Comparison of ENCODE assay signal across 11 cellular contexts in the genomic region with DNA sequence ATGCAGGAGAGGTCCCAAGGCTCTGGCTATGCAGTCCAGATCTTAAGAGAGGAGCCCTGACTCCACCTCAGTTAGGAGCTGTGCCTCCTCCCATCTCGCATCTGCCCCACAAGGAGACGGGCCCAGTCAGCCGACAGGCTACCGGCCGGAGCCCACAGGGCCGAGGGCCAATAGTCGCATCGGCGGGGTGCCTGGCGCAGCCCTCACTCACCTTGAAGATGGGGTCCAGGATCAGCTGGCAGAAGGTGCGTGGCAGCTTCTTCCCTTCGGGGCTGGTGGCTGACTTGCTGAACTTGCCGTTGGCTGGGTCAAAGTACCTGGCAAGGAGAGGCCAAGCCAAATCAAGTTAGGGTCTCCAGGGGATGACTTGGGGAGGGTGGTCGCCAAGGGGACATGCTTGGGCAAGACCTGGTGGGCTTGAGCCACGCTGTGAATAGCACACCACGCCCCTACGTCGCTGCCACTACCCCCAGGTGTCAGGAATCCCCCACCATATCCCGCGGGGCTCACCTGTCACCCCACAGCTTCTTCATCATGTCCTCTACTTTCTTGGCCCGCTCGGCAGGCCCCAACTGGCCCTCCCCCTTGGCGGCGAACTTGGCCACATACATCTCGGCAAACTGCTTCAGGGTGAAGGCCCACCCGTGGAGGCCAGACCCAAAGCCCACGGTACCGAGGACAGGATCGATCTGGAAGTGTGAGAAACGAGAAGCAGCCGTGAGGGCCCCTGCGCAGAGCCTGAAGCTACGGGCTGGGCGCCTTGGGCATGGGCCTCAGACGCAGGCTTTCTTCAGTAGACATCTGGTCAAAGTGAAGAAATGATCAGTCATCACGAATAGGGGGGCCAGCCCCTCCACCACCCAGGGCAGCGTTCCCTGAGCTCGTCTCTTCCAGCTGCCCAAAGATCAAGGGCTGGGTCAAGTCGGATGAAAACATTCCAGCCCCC. TPM values are rescaled to one million over a fixed set of nuclear protein-coding genes. Genes with fewer than 3 reads are reported as not detected.
DNase-seq lines count a peak whose midpoint lies in the region; ATAC-seq and TF ChIP-seq lines count a peak whose summit lies in the region.
"Had no signal": no experiment of that assay in that cellular context is flagged by ENCODE, and none has a peak within 500 bp of the region (broad histone marks: within the 10 kb centered on the region; RNA-seq: fewer than 3 reads in every experiment).

No MANE protein-coding gene starts in this region.

- peak overlapping the region in 5 of 8 donors; percentile 21 to 92 (median 29) for H3K27ac Mint-ChIP-seq in CD8-positive, alpha-beta memory T cell
- H3K27ac Mint-ChIP-seq in MCF 10A (ENCODE audit: low read depth, unreplicated experiment) = peak overlapping the region; percentile 90

- H3K4me3 ChIP-seq in CD8-positive, alpha-beta memory T cell (ENCODE audit: low read length) = no peak overlapping the region
- H3K4me3 ChIP-seq in osteoblast (ENCODE audit: insufficient read depth, low read length) (peak overlapping the region; percentile 100), left lung (peak overlapping the region in 1 of 2 donors; percentile 94)

- H3K4me1 Mint-ChIP-seq in CD8-positive, alpha-beta memory T cell = peaks cover 42 to 58% (median 48%) of the 10 kb centered on the region in 3 donors
- peaks cover 29% of the 10 kb centered on the region for H3K4me1 Mint-ChIP-seq in MCF 10A (ENCODE audit: insufficient read depth, unreplicated experiment)

- BruUV-seq in MCF 10A (replicated peaks; lab: Mats Ljungman, UMichigan) = no TSS peak

- H3K27ac ChIP-seq in CD8-positive, alpha-beta memory T cell (ENCODE audit: low read depth, low read length) = no peak overlapping the region
- H3K27ac ChIP-seq in osteoblast (ENCODE audit: low read depth, low read length) (peak overlapping the region; percentile 98), left lung (no peak overlapping the region)

- H3K9me3 ChIP-seq in CD8-positive, alpha-beta memory T cell (ENCODE audit: low read length) = no peaks in the 10 kb centered on the region
- H3K9me3 ChIP-seq in osteoblast (ENCODE audit: low read depth, low read length) = no peaks in the 10 kb centered on the region
- H3K9me3 ChIP-seq in left lung = no peaks in the 10 kb centered on the region

- H3K27me3 ChIP-seq in CD8-positive, alpha-beta memory T cell (ENCODE audit: insufficient read depth, low read length, poor library complexity, severe bottlenecking) = no peaks in the 10 kb centered on the region
- no peaks in the 10 kb centered on the region for H3K27me3 ChIP-seq in osteoblast (ENCODE audit: insufficient read depth, low read length)
- H3K27me3 ChIP-seq in left lung = no peaks in the 10 kb centered on the region

- peak overlapping the region in 4 of 7 donors; percentile 50 to 98 (median 96) for H3K4me3 Mint-ChIP-seq in CD8-positive, alpha-beta memory T cell
- peak overlapping the region; percentile 12 for H3K4me3 Mint-ChIP-seq in MCF 10A (ENCODE audit: unreplicated experiment)

- CTCF ChIA-PET in CD8-positive, alpha-beta memory T cell (lab: Charles Lee) = interaction anchor here (0.7 kb wide), 2 partner anchors 10 to 220 kb away, joined by 3 read pairs; a partner anchor contains a TSS
- CTCF ChIA-PET in MCF 10A (lab: Yijun Ruan, JAX) = interaction anchor here (0.9 kb wide), 1 partner anchor 157 kb away, joined by 5 read pairs; no protein-coding TSS in a partner anchor

- POLR2A ChIA-PET in CD8-positive, alpha-beta memory T cell (lab: Charles Lee) = interaction anchor here (1.8 kb wide), 1 partner anchor 11 kb away, joined by 10 read pairs; a partner anchor contains a TSS
- POLR2A ChIA-PET in MCF 10A (lab: Yijun Ruan, JAX) = interaction anchor here (1.2 to 8.9 kb wide), 2 partner anchors 11 to 25 kb away, joined by 3 to 245 read pairs; a partner anchor contains a TSS

- H3K36me3 ChIP-seq in CD8-positive, alpha-beta memory T cell (ENCODE audit: insufficient read depth, low read length) = peaks cover 69% of the 10 kb centered on the region
- H3K36me3 ChIP-seq in osteoblast (ENCODE audit: insufficient read depth, low read length) = peaks cover 78% of the 10 kb centered on the region
- H3K36me3 ChIP-seq in left lung = peaks cover 19 to 74% of the 10 kb centered on the region in 2 donors

- peak overlapping the region; percentile 99 for H3K4me2 ChIP-seq in osteoblast (ENCODE audit: insufficient read depth, low read length)

- no peaks in the 10 kb centered on the region for H3K9me3 Mint-ChIP-seq in CD8-positive, alpha-beta memory T cell
- no peaks in the 10 kb centered on the region for H3K9me3 Mint-ChIP-seq in MCF 10A (ENCODE audit: unreplicated experiment)

- H3K79me2 ChIP-seq in osteoblast (ENCODE audit: insufficient read depth, low read length) = peaks cover 80% of the 10 kb centered on the region

- ATAC-seq in left colon (no peak), left lung (no peak), GM21447 (IDR thresholded peaks at IDR 0.05; ENCODE audit: unreplicated experiment) (no peak)
- ATAC-seq: left lobe of liver had no signal

- H3K36me3 Mint-ChIP-seq in CD8-positive, alpha-beta memory T cell = peaks cover 14 to 79% (median 20%) of the 10 kb centered on the region in 3 donors
- H3K36me3 Mint-ChIP-seq in MCF 10A (ENCODE audit: insufficient read depth, unreplicated experiment) = peaks cover 86% of the 10 kb centered on the region

- peaks cover 80% of the 10 kb centered on the region for H4K20me1 ChIP-seq in osteoblast (ENCODE audit: insufficient read depth, low read length)

- peaks cover 35% of the 10 kb centered on the region for H3K4me1 ChIP-seq in CD8-positive, alpha-beta memory T cell (ENCODE audit: insufficient read depth, low read length)
- peaks cover 33% of the 10 kb centered on the region for H3K4me1 ChIP-seq in osteoblast (ENCODE audit: insufficient read depth, low read length)
- peaks cover 12 to 76% of the 10 kb centered on the region in 2 donors for H3K4me1 ChIP-seq in left lung

- intact Hi-C loops in MCF 10A (cut with micrococcal nuclease) = no loop called here
- intact Hi-C loops in left colon (cut with DNase I, micrococcal nuclease) = loop anchor here in 1 of 2 donors (10.0 kb wide), 1 partner anchor 223 kb away; no protein-coding TSS in a partner anchor
- intact Hi-C loops in left lung (cut with DNase I) = no loop called here

- TF ChIP-seq CTCF in MCF 10A (IDR thresholded peaks at IDR 0.05; ENCODE audit: unreplicated experiment) (no peak), osteoblast (IDR thresholded peaks at IDR 0.05; ENCODE audit: extremely low read depth, low read depth, low read length) (no peak), left lung (IDR thresholded peaks at IDR 0.05) (no peak)

- peaks cover 0 to 12% of the 10 kb centered on the region in 2 donors for H3K27me3 Mint-ChIP-seq in CD8-positive, alpha-beta memory T cell
- no peaks in the 10 kb centered on the region for H3K27me3 Mint-ChIP-seq in MCF 10A (ENCODE audit: insufficient read depth, unreplicated experiment)

- DNase-seq in CD8-positive, alpha-beta memory T cell = no peak
- peak; percentile 34 for DNase-seq in NAMALWA (ENCODE audit: low spot score)
- no peak for DNase-seq in MCF 10A (ENCODE audit: unreplicated experiment)
- peak; percentile 81 for DNase-seq in osteoblast (ENCODE audit: insufficient read length, low spot score, missing footprints)
- no peak for DNase-seq in left colon
- no peak for DNase-seq in pons (ENCODE audit: low spot score)
- DNase-seq in left lung = no peak
- DNase-seq: small intestine; stimulated activated naive CD4-positive, alpha-beta T cell had no signal

- H2AFZ ChIP-seq in osteoblast (ENCODE audit: low read length) = no peak overlapping the region

RNA-seq across cellular contexts. Expression of a gene that starts 3.3 kb away (rescaled TPM):
- 1,000 to 10,000 TPM; 3,106 to 3,129 TPM for total RNA-seq in CD8-positive, alpha-beta memory T cell
- 533 TPM for polyA plus RNA-seq in CD8-positive, alpha-beta memory T cell
- 2,296 and 3,126 TPM in 2 replicates for total RNA-seq in MCF 10A (2022)
- total RNA-seq in osteoblast = 2,656 and 2,968 TPM in 2 replicates
- total RNA-seq in left colon = 1,000 to 10,000 TPM; 1,955 to 2,053 TPM
- total RNA-seq in left lung = 1,000 to 10,000 TPM; 1,865 to 2,064 TPM

RNA-seq across cellular contexts. Expression of a gene that starts 11.1 kb away (rescaled TPM):
- 10 to 100 TPM; 42.5 to 44.9 TPM for total RNA-seq in CD8-positive, alpha-beta memory T cell
- polyA plus RNA-seq in CD8-positive, alpha-beta memory T cell = 38.5 TPM
- total RNA-seq in MCF 10A (2022) = 60.9 and 61.2 TPM in 2 replicates
- total RNA-seq in osteoblast = 122 and 131 TPM in 2 replicates
- 10 to 100 TPM; 52.2 to 74.6 TPM for total RNA-seq in left colon
- 10 to 100 TPM; 62.1 to 70.7 TPM for total RNA-seq in left lung

RNA-seq across cellular contexts. Expression of a gene that starts 25.5 kb away (rescaled TPM):
- 10 to 100 TPM; 29.1 to 33.8 TPM for total RNA-seq in CD8-positive, alpha-beta memory T cell
- polyA plus RNA-seq in CD8-positive, alpha-beta memory T cell = 6.3 TPM
- total RNA-seq in MCF 10A (2022) (15.1 and 31.4 TPM in 2 replicates), osteoblast (14.7 and 21.4 TPM in 2 replicates), left colon (10 to 100 TPM; 25.1 to 27.7 TPM), left lung (10 to 100 TPM; 24.3 to 26.9 TPM)

RNA-seq across cellular contexts. Expression of a gene that starts 49.1 kb away (rescaled TPM):
- total RNA-seq in CD8-positive, alpha-beta memory T cell = not detected
- polyA plus RNA-seq in CD8-positive, alpha-beta memory T cell = not detected
- total RNA-seq in MCF 10A (2022) = not detected in 2 replicates
- total RNA-seq in osteoblast = not detected in 2 replicates
- not detected for total RNA-seq in left colon
- total RNA-seq in left lung = under 1 TPM; 0.32 to 0.50 TPM
- total RNA-seq: left lobe of liver had no signal

Comparison
In these comparisons a context has a peak if more than half of its experiments do, and no peak if none do; other contexts are left out.
1. DNase-seq: peak in NAMALWA (single experiment) and osteoblast (single experiment); none in CD8-positive, alpha-beta memory T cell (0 of 5), MCF 10A (single experiment), left colon (0 of 2), pons (single experiment) and left lung (0 of 2).